Comparison of ENCODE assay signal across 29 cellular contexts in genomic region chr3:36756272-36756671, GRCh38. TPM values are rescaled to one million over a fixed set of nuclear protein-coding genes. Genes with fewer than 3 reads are reported as not detected.
DNase-seq lines count a peak whose midpoint lies in the region; ATAC-seq, FAIRE-seq and TF ChIP-seq lines count a peak whose summit lies in the region.
"Had no signal": no experiment of that assay in that cellular context is flagged by ENCODE, and none has a peak within 500 bp of the region (broad histone marks: within the 10 kb centered on the region; RNA-seq: fewer than 3 reads in every experiment).

No MANE protein-coding gene starts in this region.

- no peak overlapping the region for H3K9ac ChIP-seq in HCT116 (ENCODE audit: low read length)
- H3K9ac ChIP-seq: BLaER1 treated with 17β-estradiol and CSF1 and Interleukin-3, amounts not matched to agents 10 nM and 100 nM had no signal

- H3K27ac ChIP-seq in A549 (no peak overlapping the region), HCT116 (ENCODE audit: low read depth, low read length) (no peak overlapping the region), lung (ENCODE audit: low read depth in 1 of 2, low read length in 1 of 2) (no peak overlapping the region)
- H3K27ac ChIP-seq: BLaER1 treated with 17β-estradiol and CSF1 and Interleukin-3, amounts not matched to agents 10 nM and 100 nM; PC-9; SJCRH30 had no signal

- no peaks in the 10 kb centered on the region for H3K36me3 ChIP-seq in HCT116 (ENCODE audit: control insufficient read depth in 1 of 2, insufficient read depth in 2 of 2, low read length in 2 of 2)
- no peaks in the 10 kb centered on the region for H3K36me3 ChIP-seq in lung (ENCODE audit: control insufficient read depth in 2 of 2, insufficient read depth in 2 of 2, low read length in 2 of 2)
- H3K36me3 ChIP-seq: BLaER1 treated with 17β-estradiol and CSF1 and Interleukin-3, amounts not matched to agents 10 nM and 100 nM; SJCRH30 had no signal

- no peak for ATAC-seq in A549
- ATAC-seq in HCT116 = no peak
- ATAC-seq in WTC11 = peak; percentile 20; the same call in 1 of the 2 replicates
- ATAC-seq in lung (ENCODE audit: insufficient read depth, low FRiP score) = no peak
- no peak for ATAC-seq in GM21717 (IDR thresholded peaks at IDR 0.05; ENCODE audit: unreplicated experiment)
- ATAC-seq: Right ventricle myocardium inferior had no signal

- intact Hi-C loops in HCT116 (cut with micrococcal nuclease) = no loop called here

- H4K20me1 ChIP-seq in HCT116 (ENCODE audit: insufficient read depth) = no peaks in the 10 kb centered on the region
- H4K20me1 ChIP-seq: BLaER1 treated with 17β-estradiol and CSF1 and Interleukin-3, amounts not matched to agents 10 nM and 100 nM had no signal

- TF ChIP-seq RAD21 in A549 (conservative IDR thresholded peaks at IDR 0.05 in 1 of 2, IDR thresholded peaks at IDR 0.05 in 1 of 2) (no peak), HCT116 (IDR thresholded peaks at IDR 0.05; ENCODE audit: low read depth) (no peak)

- no peak for FAIRE-seq in A549 (lab: Jason Lieb, UNC)
- FAIRE-seq: A204.1, D721Med, G401.6, H54 had no signal

- H3K4me2 ChIP-seq in A549 = no peak overlapping the region
- H3K4me2 ChIP-seq in HCT116 (ENCODE audit: low read length) = no peak overlapping the region
- H3K4me2 ChIP-seq: PC-9 had no signal

- no peaks in the 10 kb centered on the region for H3K9me2 ChIP-seq in HCT116 (ENCODE audit: insufficient read depth)

- H3K36me3 Mint-ChIP-seq in WTC11 = no peaks in the 10 kb centered on the region

- H3K27me3 Mint-ChIP-seq in WTC11 (ENCODE audit: low read depth) = no peaks in the 10 kb centered on the region

- TF ChIP-seq CTCF in A549 (IDR thresholded peaks at IDR 0.05) = no peak
- no peak for TF ChIP-seq CTCF in HCT116 (IDR thresholded peaks at IDR 0.05 in 2 of 3, conservative IDR thresholded peaks at IDR 0.05 in 1 of 3; ENCODE audit: borderline replicate concordance in 1 of 3, insufficient read depth in 1 of 3, low read depth in 2 of 3, low read length in 2 of 3)
- TF ChIP-seq CTCF in WTC11 (IDR thresholded peaks at IDR 0.05) = no peak
- TF ChIP-seq CTCF in lung (IDR thresholded peaks at IDR 0.05; ENCODE audit: control extremely low read depth, extremely low read depth) = no peak

- TF ChIP-seq POLR2A in A549 (IDR thresholded peaks at IDR 0.05; ENCODE audit: low read length) (no peak), HCT116 (IDR thresholded peaks at IDR 0.05; ENCODE audit: borderline replicate concordance, extremely low read depth, insufficient read depth, insufficient read length) (no peak)

- POLR2A ChIA-PET in A549 (lab: Yijun Ruan, JAX) = no interaction called here
- POLR2A ChIA-PET in HCT116 (lab: Charles Lee) = no interaction called here
- POLR2A ChIA-PET in WTC11 (lab: Charles Lee) = no interaction called here

- H3K4me1 Mint-ChIP-seq in WTC11 = peaks cover 13% of the 10 kb centered on the region

- H3K4me3 Mint-ChIP-seq in WTC11 = no peak overlapping the region
- H3K4me3 Mint-ChIP-seq: CD4-positive, alpha-beta T cell had no signal

- CTCF ChIA-PET in A549 (lab: Yijun Ruan, JAX) = interaction anchor here (0.7 to 1.6 kb wide), 3 partner anchors 27 to 112 kb away, joined by 3 to 6 read pairs (median 4); no protein-coding TSS in a partner anchor
- CTCF ChIA-PET in HCT116 (lab: Charles Lee) = no interaction called here
- CTCF ChIA-PET in WTC11 (lab: Charles Lee) = no interaction called here

- H3K4me3 ChIP-seq in A549 = no peak overlapping the region
- no peak overlapping the region for H3K4me3 ChIP-seq in HCT116 (replicated peaks in 1 of 2; ENCODE audit: low read depth in 1 of 2, low read length in 2 of 2)
- no peak overlapping the region for H3K4me3 ChIP-seq in lung
- H3K4me3 ChIP-seq: BLaER1 treated with 17β-estradiol and CSF1 and Interleukin-3, amounts not matched to agents 10 nM and 100 nM; PC-9; SJCRH30 had no signal

- H3K4me1 ChIP-seq in A549 (no peaks in the 10 kb centered on the region), HCT116 (ENCODE audit: control insufficient read depth in 1 of 2, insufficient read depth in 2 of 2, low read length in 2 of 2) (no peaks in the 10 kb centered on the region), lung (ENCODE audit: control insufficient read depth in 2 of 2, insufficient read depth in 2 of 2, low read length in 2 of 2) (peaks cover 0 to 2% of the 10 kb centered on the region in 2 donors)
- H3K4me1 ChIP-seq: BLaER1 treated with 17β-estradiol and CSF1 and Interleukin-3, amounts not matched to agents 10 nM and 100 nM; SJCRH30 had no signal

- H2AFZ ChIP-seq in HCT116 (ENCODE audit: low read depth, low read length, poor library complexity, severe bottlenecking) = no peak overlapping the region
- H2AFZ ChIP-seq: PC-9 had no signal

- no peak overlapping the region for H3K27ac Mint-ChIP-seq in WTC11
- H3K27ac Mint-ChIP-seq: CD4-positive, alpha-beta T cell had no signal

- H3K9me3 Mint-ChIP-seq in WTC11 = no peaks in the 10 kb centered on the region
- H3K9me3 Mint-ChIP-seq: CD4-positive, alpha-beta T cell had no signal

- no peaks in the 10 kb centered on the region for H3K79me2 ChIP-seq in HCT116 (ENCODE audit: insufficient read depth, low read length)

- H3K9me3 ChIP-seq in A549 = no peaks in the 10 kb centered on the region
- no peaks in the 10 kb centered on the region for H3K9me3 ChIP-seq in HCT116 (ENCODE audit: control insufficient read depth in 1 of 2, insufficient read depth in 1 of 2, low read depth in 1 of 2, low read length in 2 of 2)
- peaks cover 0 to 5% of the 10 kb centered on the region in 2 donors for H3K9me3 ChIP-seq in lung (ENCODE audit: control insufficient read depth in 2 of 2, insufficient read depth in 1 of 2, low read length in 1 of 2)
- H3K9me3 ChIP-seq: BLaER1 treated with 17β-estradiol and CSF1 and Interleukin-3, amounts not matched to agents 10 nM and 100 nM; SJCRH30 had no signal

- RAD21 ChIA-PET in HCT116 (lab: Charles Lee; ENCODE audit: low non-redundant PET in 1 of 2, low total read pairs in 2 of 2, uncharacterized antibody in 2 of 2, unreplicated experiment in 2 of 2) = no interaction called here

- H3K27me3 ChIP-seq in HCT116 (ENCODE audit: insufficient read depth, low read length) = peaks cover 51% of the 10 kb centered on the region
- no peaks in the 10 kb centered on the region for H3K27me3 ChIP-seq in lung (ENCODE audit: control insufficient read depth, insufficient read depth)
- H3K27me3 ChIP-seq: BLaER1 treated with 17β-estradiol and CSF1 and Interleukin-3, amounts not matched to agents 10 nM and 100 nM; SJCRH30 had no signal

- WGBS in A549 (ENCODE audit: missing lambda C conversion rate) = 0% methylated on average over 1 of the region's 1 CpG
- WGBS in lung, 2 donors = 86 to 96% methylated on average over 1 of the region's 1 CpG

- TF ChIP-seq EP300 in A549 (IDR thresholded peaks at IDR 0.05) = no peak

- DNase-seq in A549 (ENCODE audit: low read depth in 1 of 2, low spot score in 1 of 2) (no peak), HCT116 (ENCODE audit: low read depth, low spot score) (no peak), WTC11 (ENCODE audit: low spot score) (no peak), lung (ENCODE audit: low spot score) (peak; percentile 16), germinal center (ENCODE audit: low spot score) (no peak), kidney tubule cell (ENCODE audit: low spot score) (no peak), NCI-H526 (lab: John Stamatoyannopoulos, UW) (no peak)
- DNase-seq: AML-193; CD4-positive, alpha-beta T cell; Karpas-422; NCI-H1092 treated with DMSO at 0.1 percent for 48 hours; NCI-H1436; NCI-H187; NCI-H2081 treated with DMSO at 0.1 percent for 48 hours; NCI-H2171 treated with DMSO at 0.1 percent for 48 hours; NCI-H345; NCI-H510A treated with DMSO at 0.1 percent for 48 hours; NCI-H82; PC-9; SJCRH30 had no signal

- no TSS peak for BruUV-seq in HCT116 (replicated peaks; lab: Mats Ljungman, UMichigan)

TF ChIP-seq in A549, 52 proteins besides CTCF, POLR2A, EP300 and RAD21 (continues in another document):
- no peak for TF ChIP-seq ZFP36 (IDR thresholded peaks at IDR 0.05; ENCODE audit: borderline replicate concordance, partially characterized antibody)

TF ChIP-seq in WTC11, 78 proteins besides CTCF, POLR2A, EP300 and RAD21 (continues in another document):
- no peak for TF ChIP-seq IRF2 (CRISPR knock-in tag; IDR thresholded peaks at IDR 0.05; ENCODE audit: borderline replicate concordance, low read depth)
- no peak for TF ChIP-seq CREB1 (CRISPR knock-in tag; IDR thresholded peaks at IDR 0.05)
- TF ChIP-seq ZNF425 (CRISPR knock-in tag; conservative IDR thresholded peaks at IDR 0.05) = no peak
- no peak for TF ChIP-seq TCF7 (CRISPR knock-in tag; IDR thresholded peaks at IDR 0.05; ENCODE audit: low read depth)
- TF ChIP-seq MAX (CRISPR knock-in tag; IDR thresholded peaks at IDR 0.05) = no peak

RNA-seq across cellular contexts. Expression of gene DCLK3, which starts 8.1 kb away (rescaled TPM):
- polyA plus RNA-seq in A549 (2011; rRNA removed) = not detected in 2 replicates
- polyA plus RNA-seq in A549 (2012; cell fraction: cytosol; rRNA removed) = under 0.01 TPM in 1 of 2 replicates, not detected in the other
- not detected in 2 replicates for polyA plus RNA-seq in A549 (2012; cell fraction: nucleus; rRNA removed)
- not detected in 3 replicates for polyA plus RNA-seq in A549 (2017; fragmentation: RNase III; extraction: RNeasy Plus Mini Kit Qiagen cat#74134 plus additional on column Dnase treatment)
- polyA minus RNA-seq in A549 (2011; rRNA and poly(A)+ RNA removed) = not detected in 2 replicates
- total RNA-seq in HCT116 (2021; ENCODE audit: unreplicated experiment) = not detected
- polyA plus RNA-seq in HCT116 (2012) = not detected in 2 replicates
- 0.44 to 0.94 TPM (median 0.55 TPM) in 3 replicates for total RNA-seq in WTC11 (2021)
- under 1 TPM; 0.34 to 0.80 TPM for total RNA-seq in lung
- polyA plus RNA-seq in lung = under 1 TPM; 0.04 to 0.08 TPM
- total RNA-seq: CD4-positive, alpha-beta T cell; HT-29; PC-9; RPMI7951; SJCRH30 had no signal
